In the genomic region with DNA sequence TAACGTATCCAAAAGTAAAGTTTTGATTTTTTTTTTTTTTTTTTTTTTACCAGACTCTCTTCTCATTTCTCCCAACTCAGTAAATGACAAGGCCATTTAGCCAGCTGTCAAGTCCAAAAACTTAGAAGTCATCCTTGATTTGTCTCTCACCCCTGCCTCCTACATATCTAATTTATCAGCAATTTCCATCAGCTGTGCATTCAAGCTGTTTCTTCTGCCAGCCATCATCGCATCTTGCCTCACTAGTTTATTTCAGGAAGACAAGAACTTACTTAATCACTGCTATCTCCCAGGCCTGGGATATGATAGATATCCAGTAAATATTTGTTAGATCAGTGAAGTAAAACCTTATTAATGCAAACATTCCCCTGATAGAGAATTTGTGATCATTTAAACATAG, we compare ENCODE assay signal across 3 cellular contexts.
TF ChIP-seq lines count a peak whose summit lies in the region.

No MANE protein-coding gene starts in this region.

TF ChIP-seq in IMR-90, 13 proteins besides CTCF, POLR2A, EP300 and RAD21:
- TF ChIP-seq CHD1 (IDR thresholded peaks at IDR 0.05; ENCODE audit: low read depth, low read length), result no peak
- no peak for TF ChIP-seq RCOR1 (IDR thresholded peaks at IDR 0.05; ENCODE audit: insufficient replicate concordance, low read length)
- TF ChIP-seq, protein P1, sequence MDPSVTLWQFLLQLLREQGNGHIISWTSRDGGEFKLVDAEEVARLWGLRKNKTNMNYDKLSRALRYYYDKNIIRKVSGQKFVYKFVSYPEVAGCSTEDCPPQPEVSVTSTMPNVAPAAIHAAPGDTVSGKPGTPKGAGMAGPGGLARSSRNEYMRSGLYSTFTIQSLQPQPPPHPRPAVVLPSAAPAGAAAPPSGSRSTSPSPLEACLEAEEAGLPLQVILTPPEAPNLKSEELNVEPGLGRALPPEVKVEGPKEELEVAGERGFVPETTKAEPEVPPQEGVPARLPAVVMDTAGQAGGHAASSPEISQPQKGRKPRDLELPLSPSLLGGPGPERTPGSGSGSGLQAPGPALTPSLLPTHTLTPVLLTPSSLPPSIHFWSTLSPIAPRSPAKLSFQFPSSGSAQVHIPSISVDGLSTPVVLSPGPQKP (IDR thresholded peaks at IDR 0.05; ENCODE audit: borderline replicate concordance, low read depth, low read length), result no peak
- no peak for TF ChIP-seq FOS (IDR thresholded peaks at IDR 0.05; ENCODE audit: low read depth, low read length)
- no peak for TF ChIP-seq CEBPB (IDR thresholded peaks at IDR 0.05; ENCODE audit: low read depth, low read length)
- no peak for TF ChIP-seq RFX5 (IDR thresholded peaks at IDR 0.05; ENCODE audit: low read depth, low read length)
- TF ChIP-seq, protein P2, sequence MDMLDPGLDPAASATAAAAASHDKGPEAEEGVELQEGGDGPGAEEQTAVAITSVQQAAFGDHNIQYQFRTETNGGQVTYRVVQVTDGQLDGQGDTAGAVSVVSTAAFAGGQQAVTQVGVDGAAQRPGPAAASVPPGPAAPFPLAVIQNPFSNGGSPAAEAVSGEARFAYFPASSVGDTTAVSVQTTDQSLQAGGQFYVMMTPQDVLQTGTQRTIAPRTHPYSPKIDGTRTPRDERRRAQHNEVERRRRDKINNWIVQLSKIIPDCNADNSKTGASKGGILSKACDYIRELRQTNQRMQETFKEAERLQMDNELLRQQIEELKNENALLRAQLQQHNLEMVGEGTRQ (IDR thresholded peaks at IDR 0.05; ENCODE audit: low read depth, low read length), result no peak
- TF ChIP-seq MXI1 (IDR thresholded peaks at IDR 0.05; ENCODE audit: borderline replicate concordance, low read depth, low read length), result no peak
- no peak for TF ChIP-seq MAFK (IDR thresholded peaks at IDR 0.05; ENCODE audit: low read depth, low read length)

TF ChIP-seq in SK-N-SH treated with all-trans-retinoic acid at 6 μM for 48 hours, 23 proteins besides CTCF, POLR2A, EP300 and RAD21:
- TF ChIP-seq ISL1 (CRISPR knock-in tag; IDR thresholded peaks at IDR 0.05) (peak; percentile 18; the same call in 1 of the 2 replicates), GLIS3 (CRISPR knock-in tag; IDR thresholded peaks at IDR 0.05) (no peak)

TF ChIP-seq in K562, 482 proteins besides CTCF, POLR2A, EP300 and RAD21 (continues in another document):
- TF ChIP-seq SMC3 (conservative IDR thresholded peaks at IDR 0.05; ENCODE audit: insufficient read depth, low read depth, low read length), result no peak
- no peak for TF ChIP-seq ZKSCAN3 (CRISPR knock-in tag; IDR thresholded peaks at IDR 0.05)
- TF ChIP-seq CXXC5 (CRISPR knock-in tag; IDR thresholded peaks at IDR 0.05), result no peak
- TF ChIP-seq, protein P3, sequence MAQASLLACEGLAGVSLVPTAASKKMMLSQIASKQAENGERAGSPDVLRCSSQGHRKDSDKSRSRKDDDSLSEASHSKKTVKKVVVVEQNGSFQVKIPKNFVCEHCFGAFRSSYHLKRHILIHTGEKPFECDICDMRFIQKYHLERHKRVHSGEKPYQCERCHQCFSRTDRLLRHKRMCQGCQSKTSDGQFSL (CRISPR knock-in tag; IDR thresholded peaks at IDR 0.05), result no peak
- TF ChIP-seq, protein P3 (tag; IDR thresholded peaks at IDR 0.05), result no peak
- no peak for TF ChIP-seq STAT5A (IDR thresholded peaks at IDR 0.05; ENCODE audit: borderline replicate concordance, low read length)
- no peak for TF ChIP-seq SMARCE1 (IDR thresholded peaks at IDR 0.05)
- TF ChIP-seq, protein P4, sequence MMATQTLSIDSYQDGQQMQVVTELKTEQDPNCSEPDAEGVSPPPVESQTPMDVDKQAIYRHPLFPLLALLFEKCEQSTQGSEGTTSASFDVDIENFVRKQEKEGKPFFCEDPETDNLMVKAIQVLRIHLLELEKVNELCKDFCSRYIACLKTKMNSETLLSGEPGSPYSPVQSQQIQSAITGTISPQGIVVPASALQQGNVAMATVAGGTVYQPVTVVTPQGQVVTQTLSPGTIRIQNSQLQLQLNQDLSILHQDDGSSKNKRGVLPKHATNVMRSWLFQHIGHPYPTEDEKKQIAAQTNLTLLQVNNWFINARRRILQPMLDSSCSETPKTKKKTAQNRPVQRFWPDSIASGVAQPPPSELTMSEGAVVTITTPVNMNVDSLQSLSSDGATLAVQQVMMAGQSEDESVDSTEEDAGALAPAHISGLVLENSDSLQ (IDR thresholded peaks at IDR 0.05), result peak; percentile 72
- no peak for TF ChIP-seq THRAP3 (IDR thresholded peaks at IDR 0.05; ENCODE audit: borderline replicate concordance)
- TF ChIP-seq, protein P5, sequence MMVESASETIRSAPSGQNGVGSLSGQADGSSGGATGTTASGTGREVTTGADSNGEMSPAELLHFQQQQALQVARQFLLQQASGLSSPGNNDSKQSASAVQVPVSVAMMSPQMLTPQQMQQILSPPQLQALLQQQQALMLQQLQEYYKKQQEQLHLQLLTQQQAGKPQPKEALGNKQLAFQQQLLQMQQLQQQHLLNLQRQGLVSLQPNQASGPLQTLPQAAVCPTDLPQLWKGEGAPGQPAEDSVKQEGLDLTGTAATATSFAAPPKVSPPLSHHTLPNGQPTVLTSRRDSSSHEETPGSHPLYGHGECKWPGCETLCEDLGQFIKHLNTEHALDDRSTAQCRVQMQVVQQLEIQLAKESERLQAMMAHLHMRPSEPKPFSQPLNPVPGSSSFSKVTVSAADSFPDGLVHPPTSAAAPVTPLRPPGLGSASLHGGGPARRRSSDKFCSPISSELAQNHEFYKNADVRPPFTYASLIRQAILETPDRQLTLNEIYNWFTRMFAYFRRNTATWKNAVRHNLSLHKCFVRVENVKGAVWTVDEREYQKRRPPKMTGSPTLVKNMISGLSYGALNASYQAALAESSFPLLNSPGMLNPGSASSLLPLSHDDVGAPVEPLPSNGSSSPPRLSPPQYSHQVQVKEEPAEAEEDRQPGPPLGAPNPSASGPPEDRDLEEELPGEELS (CRISPR knock-in tag; IDR thresholded peaks at IDR 0.05; ENCODE audit: borderline replicate concordance), result no peak
- TF ChIP-seq FOXK2 (conservative IDR thresholded peaks at IDR 0.05 in 1 of 2, IDR thresholded peaks at IDR 0.05 in 1 of 2; ENCODE audit: low read depth in 2 of 2), result no peak
- no peak for TF ChIP-seq MTA3 (IDR thresholded peaks at IDR 0.05; ENCODE audit: borderline replicate concordance)
- no peak for TF ChIP-seq NR2F6 (CRISPR knock-in tag; IDR thresholded peaks at IDR 0.05)
- TF ChIP-seq MEF2D (tag; conservative IDR thresholded peaks at IDR 0.05; ENCODE audit: low read depth), result peak; percentile 52; the same call in 1 of the 2 replicates
- TF ChIP-seq, protein P6, sequence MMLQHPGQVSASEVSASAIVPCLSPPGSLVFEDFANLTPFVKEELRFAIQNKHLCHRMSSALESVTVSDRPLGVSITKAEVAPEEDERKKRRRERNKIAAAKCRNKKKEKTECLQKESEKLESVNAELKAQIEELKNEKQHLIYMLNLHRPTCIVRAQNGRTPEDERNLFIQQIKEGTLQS (IDR thresholded peaks at IDR 0.05), result no peak; the same call in 1 of the 2 replicates
- TF ChIP-seq, protein P6 (CRISPR knock-in tag; conservative IDR thresholded peaks at IDR 0.05), result no peak
- TF ChIP-seq EGR1 (conservative IDR thresholded peaks at IDR 0.05), result no peak
- TF ChIP-seq GATAD2A (IDR thresholded peaks at IDR 0.05), result no peak
- TF ChIP-seq, protein P7, sequence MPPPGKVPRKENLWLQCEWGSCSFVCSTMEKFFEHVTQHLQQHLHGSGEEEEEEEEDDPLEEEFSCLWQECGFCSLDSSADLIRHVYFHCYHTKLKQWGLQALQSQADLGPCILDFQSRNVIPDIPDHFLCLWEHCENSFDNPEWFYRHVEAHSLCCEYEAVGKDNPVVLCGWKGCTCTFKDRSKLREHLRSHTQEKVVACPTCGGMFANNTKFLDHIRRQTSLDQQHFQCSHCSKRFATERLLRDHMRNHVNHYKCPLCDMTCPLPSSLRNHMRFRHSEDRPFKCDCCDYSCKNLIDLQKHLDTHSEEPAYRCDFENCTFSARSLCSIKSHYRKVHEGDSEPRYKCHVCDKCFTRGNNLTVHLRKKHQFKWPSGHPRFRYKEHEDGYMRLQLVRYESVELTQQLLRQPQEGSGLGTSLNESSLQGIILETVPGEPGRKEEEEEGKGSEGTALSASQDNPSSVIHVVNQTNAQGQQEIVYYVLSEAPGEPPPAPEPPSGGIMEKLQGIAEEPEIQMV (tag; conservative IDR thresholded peaks at IDR 0.05; ENCODE audit: low read depth), result no peak
- peak; percentile 33; the same call in 1 of the 2 replicates for TF ChIP-seq CBFA2T2 (conservative IDR thresholded peaks at IDR 0.05)
- TF ChIP-seq ZNF696 (CRISPR knock-in tag; conservative IDR thresholded peaks at IDR 0.05), result no peak
- no peak for TF ChIP-seq STAT5B (CRISPR knock-in tag; IDR thresholded peaks at IDR 0.05)
- no peak for TF ChIP-seq PURB (CRISPR knock-in tag; IDR thresholded peaks at IDR 0.05; ENCODE audit: low read depth)
- TF ChIP-seq, protein P8, sequence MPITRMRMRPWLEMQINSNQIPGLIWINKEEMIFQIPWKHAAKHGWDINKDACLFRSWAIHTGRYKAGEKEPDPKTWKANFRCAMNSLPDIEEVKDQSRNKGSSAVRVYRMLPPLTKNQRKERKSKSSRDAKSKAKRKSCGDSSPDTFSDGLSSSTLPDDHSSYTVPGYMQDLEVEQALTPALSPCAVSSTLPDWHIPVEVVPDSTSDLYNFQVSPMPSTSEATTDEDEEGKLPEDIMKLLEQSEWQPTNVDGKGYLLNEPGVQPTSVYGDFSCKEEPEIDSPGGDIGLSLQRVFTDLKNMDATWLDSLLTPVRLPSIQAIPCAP (CRISPR knock-in tag; IDR thresholded peaks at IDR 0.05; ENCODE audit: borderline replicate concordance), result no peak
- no peak for TF ChIP-seq ZNF707 (CRISPR knock-in tag; conservative IDR thresholded peaks at IDR 0.05)
- TF ChIP-seq MAFF (IDR thresholded peaks at IDR 0.05; ENCODE audit: low read length), result no peak
- peak; percentile 34; the same call in 1 of the 2 replicates for TF ChIP-seq MAFK (IDR thresholded peaks at IDR 0.05; ENCODE audit: low read length)
- TF ChIP-seq, protein P9, sequence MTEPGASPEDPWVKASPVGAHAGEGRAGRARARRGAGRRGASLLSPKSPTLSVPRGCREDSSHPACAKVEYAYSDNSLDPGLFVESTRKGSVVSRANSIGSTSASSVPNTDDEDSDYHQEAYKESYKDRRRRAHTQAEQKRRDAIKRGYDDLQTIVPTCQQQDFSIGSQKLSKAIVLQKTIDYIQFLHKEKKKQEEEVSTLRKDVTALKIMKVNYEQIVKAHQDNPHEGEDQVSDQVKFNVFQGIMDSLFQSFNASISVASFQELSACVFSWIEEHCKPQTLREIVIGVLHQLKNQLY (CRISPR knock-in tag; conservative IDR thresholded peaks at IDR 0.05), result no peak
- TF ChIP-seq STAG1 (CRISPR knock-in tag; IDR thresholded peaks at IDR 0.05; ENCODE audit: borderline replicate concordance), result no peak
- TF ChIP-seq, protein P10, sequence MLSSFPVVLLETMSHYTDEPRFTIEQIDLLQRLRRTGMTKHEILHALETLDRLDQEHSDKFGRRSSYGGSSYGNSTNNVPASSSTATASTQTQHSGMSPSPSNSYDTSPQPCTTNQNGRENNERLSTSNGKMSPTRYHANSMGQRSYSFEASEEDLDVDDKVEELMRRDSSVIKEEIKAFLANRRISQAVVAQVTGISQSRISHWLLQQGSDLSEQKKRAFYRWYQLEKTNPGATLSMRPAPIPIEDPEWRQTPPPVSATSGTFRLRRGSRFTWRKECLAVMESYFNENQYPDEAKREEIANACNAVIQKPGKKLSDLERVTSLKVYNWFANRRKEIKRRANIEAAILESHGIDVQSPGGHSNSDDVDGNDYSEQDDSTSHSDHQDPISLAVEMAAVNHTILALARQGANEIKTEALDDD (IDR thresholded peaks at IDR 0.05), result peak; percentile 41; the same call in 1 of the 2 replicates
- TF ChIP-seq KDM2B (CRISPR knock-in tag; IDR thresholded peaks at IDR 0.05), result no peak
- TF ChIP-seq ZNF764 (CRISPR knock-in tag; IDR thresholded peaks at IDR 0.05; ENCODE audit: low read depth), result no peak
- TF ChIP-seq, protein P11, sequence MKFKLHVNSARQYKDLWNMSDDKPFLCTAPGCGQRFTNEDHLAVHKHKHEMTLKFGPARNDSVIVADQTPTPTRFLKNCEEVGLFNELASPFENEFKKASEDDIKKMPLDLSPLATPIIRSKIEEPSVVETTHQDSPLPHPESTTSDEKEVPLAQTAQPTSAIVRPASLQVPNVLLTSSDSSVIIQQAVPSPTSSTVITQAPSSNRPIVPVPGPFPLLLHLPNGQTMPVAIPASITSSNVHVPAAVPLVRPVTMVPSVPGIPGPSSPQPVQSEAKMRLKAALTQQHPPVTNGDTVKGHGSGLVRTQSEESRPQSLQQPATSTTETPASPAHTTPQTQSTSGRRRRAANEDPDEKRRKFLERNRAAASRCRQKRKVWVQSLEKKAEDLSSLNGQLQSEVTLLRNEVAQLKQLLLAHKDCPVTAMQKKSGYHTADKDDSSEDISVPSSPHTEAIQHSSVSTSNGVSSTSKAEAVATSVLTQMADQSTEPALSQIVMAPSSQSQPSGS (CRISPR knock-in tag; IDR thresholded peaks at IDR 0.05), result no peak
- TF ChIP-seq ZNF3 (CRISPR knock-in tag; IDR thresholded peaks at IDR 0.05), result no peak
- TF ChIP-seq ZNF507 (tag; conservative IDR thresholded peaks at IDR 0.05), result no peak
- no peak for TF ChIP-seq ZC3H8 (IDR thresholded peaks at IDR 0.05)
- TF ChIP-seq, protein P12, sequence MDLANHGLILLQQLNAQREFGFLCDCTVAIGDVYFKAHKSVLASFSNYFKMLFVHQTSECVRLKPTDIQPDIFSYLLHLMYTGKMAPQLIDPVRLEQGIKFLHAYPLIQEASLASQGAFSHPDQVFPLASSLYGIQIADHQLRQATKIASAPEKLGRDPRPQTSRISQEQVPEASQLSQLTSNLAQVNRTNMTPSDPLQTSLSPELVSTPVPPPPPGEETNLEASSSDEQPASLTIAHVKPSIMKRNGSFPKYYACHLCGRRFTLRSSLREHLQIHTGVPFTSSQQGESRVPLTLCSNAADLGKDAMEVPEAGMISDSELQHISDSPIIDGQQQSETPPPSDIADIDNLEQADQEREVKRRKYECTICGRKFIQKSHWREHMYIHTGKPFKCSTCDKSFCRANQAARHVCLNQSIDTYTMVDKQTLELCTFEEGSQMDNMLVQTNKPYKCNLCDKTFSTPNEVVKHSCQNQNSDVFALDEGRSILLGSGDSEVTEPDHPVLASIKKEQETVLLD (IDR thresholded peaks at IDR 0.05), result 0 out of 2 replicates have a peak, but pooled peaks have one; percentile 30
- TF ChIP-seq TBL1XR1 (IDR thresholded peaks at IDR 0.05; ENCODE audit: low read length in 2 of 2), result 0 out of 4 replicates have a peak, but pooled peaks of 1 of the 2 experiments have one; percentile 22
- TF ChIP-seq, protein P13, sequence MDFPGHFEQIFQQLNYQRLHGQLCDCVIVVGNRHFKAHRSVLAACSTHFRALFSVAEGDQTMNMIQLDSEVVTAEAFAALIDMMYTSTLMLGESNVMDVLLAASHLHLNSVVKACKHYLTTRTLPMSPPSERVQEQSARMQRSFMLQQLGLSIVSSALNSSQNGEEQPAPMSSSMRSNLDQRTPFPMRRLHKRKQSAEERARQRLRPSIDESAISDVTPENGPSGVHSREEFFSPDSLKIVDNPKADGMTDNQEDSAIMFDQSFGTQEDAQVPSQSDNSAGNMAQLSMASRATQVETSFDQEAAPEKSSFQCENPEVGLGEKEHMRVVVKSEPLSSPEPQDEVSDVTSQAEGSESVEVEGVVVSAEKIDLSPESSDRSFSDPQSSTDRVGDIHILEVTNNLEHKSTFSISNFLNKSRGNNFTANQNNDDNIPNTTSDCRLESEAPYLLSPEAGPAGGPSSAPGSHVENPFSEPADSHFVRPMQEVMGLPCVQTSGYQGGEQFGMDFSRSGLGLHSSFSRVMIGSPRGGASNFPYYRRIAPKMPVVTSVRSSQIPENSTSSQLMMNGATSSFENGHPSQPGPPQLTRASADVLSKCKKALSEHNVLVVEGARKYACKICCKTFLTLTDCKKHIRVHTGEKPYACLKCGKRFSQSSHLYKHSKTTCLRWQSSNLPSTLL (IDR thresholded peaks at IDR 0.05), result no peak
- no peak for TF ChIP-seq MYNN (IDR thresholded peaks at IDR 0.05)
- no peak for TF ChIP-seq MYNN (CRISPR knock-in tag; IDR thresholded peaks at IDR 0.05)
